Comparison of ENCODE assay signal across 8 cellular contexts in the genomic region with DNA sequence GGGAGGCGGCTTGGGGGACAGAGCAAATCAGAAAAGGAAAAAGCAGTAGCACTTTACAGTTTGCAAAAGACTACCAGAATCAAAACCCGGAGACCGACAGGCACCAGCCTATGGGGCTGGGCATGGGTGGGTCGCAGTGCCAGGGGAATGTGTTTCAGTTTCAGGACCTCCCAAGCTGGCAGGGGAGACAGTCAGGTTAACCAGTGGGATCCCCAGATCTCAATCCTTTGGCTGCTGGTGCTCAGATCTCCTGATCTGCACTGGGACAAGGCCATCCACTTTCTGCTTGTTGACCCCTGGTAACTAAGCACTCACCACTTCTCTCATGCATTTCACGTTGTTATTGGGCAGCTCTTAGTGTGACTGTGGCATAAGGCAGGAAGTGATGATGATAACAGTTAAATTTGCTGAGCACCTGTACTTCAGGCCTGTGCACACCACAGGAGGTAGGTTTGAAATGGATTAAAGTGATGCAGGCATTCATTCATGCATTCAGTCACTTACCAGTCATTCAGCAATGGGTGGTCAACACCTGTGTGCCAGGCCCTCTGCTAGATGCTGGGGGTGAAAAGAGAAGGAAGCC. TPM values are rescaled to one million over a fixed set of nuclear protein-coding genes. Genes with fewer than 3 reads are reported as not detected.
DNase-seq lines count a peak whose midpoint lies in the region; ATAC-seq and TF ChIP-seq lines count a peak whose summit lies in the region.

No MANE protein-coding gene starts in this region.

- ATAC-seq in activated CD8-positive, alpha-beta memory T cell treated with anti-CD3 and anti-CD28 coated beads, Interleukin-2, amount 10 ng/mL, durations not matched to agents 7 days and 5 days: peak; percentile 63
- ATAC-seq in lower lobe of right lung: peak; percentile 38 to 40
- no peak for ATAC-seq in HG03139 (IDR thresholded peaks at IDR 0.05; ENCODE audit: unreplicated experiment)

- H3K4me3 Mint-ChIP-seq in activated CD8-positive, alpha-beta memory T cell treated with anti-CD3 and anti-CD28 coated beads, Interleukin-2, amount 10 ng/mL, durations not matched to agents 7 days and 5 days: peak overlapping the region; percentile 75
- H3K4me3 Mint-ChIP-seq in brain: peak overlapping the region; percentile 85 to 90 (median 86)

- H3K4me1 ChIP-seq in lower lobe of right lung: peaks cover 63% of the 10 kb centered on the region
- H3K4me1 ChIP-seq in urinary bladder (ENCODE audit: insufficient read depth): no peaks in the 10 kb centered on the region

- peak; percentile 72 for DNase-seq in activated CD8-positive, alpha-beta memory T cell treated with anti-CD3 and anti-CD28 coated beads, Interleukin-2, amount 10 ng/mL, durations not matched to agents 7 days and 5 days
- no peak for DNase-seq in activated CD8-positive, alpha-beta memory T cell treated with anti-CD3 and anti-CD28 coated beads, Interleukin-2, amount 50 U/mL, for 48 hours
- DNase-seq in NCI-H69 (lab: John Stamatoyannopoulos, UW) (peak; percentile 92), lower lobe of right lung (no peak), amygdala (lab: John Stamatoyannopoulos, UW) (no peak)

- H3K36me3 ChIP-seq in lower lobe of right lung (peaks cover under 1% of the 10 kb centered on the region), urinary bladder (ENCODE audit: insufficient read depth) (no peaks in the 10 kb centered on the region)

- H3K27me3 Mint-ChIP-seq in activated CD8-positive, alpha-beta memory T cell treated with anti-CD3 and anti-CD28 coated beads, Interleukin-2, amount 10 ng/mL, durations not matched to agents 7 days and 5 days: no peaks in the 10 kb centered on the region
- H3K27me3 Mint-ChIP-seq in brain: no peaks in the 10 kb centered on the region

- H3K27ac Mint-ChIP-seq in activated CD8-positive, alpha-beta memory T cell treated with anti-CD3 and anti-CD28 coated beads, Interleukin-2, amount 10 ng/mL, durations not matched to agents 7 days and 5 days: peak overlapping the region; percentile 95
- H3K27ac Mint-ChIP-seq in brain: peak overlapping the region; percentile 92 to 98 (median 96)

- H3K4me1 Mint-ChIP-seq in activated CD8-positive, alpha-beta memory T cell treated with anti-CD3 and anti-CD28 coated beads, Interleukin-2, amount 10 ng/mL, durations not matched to agents 7 days and 5 days: peaks cover 63% of the 10 kb centered on the region
- peaks cover 67% of the 10 kb centered on the region for H3K4me1 Mint-ChIP-seq in brain

- H3K9me3 Mint-ChIP-seq in activated CD8-positive, alpha-beta memory T cell treated with anti-CD3 and anti-CD28 coated beads, Interleukin-2, amount 10 ng/mL, durations not matched to agents 7 days and 5 days (ENCODE audit: low read depth): no peaks in the 10 kb centered on the region
- H3K9me3 Mint-ChIP-seq in brain: no peaks in the 10 kb centered on the region

- no peaks in the 10 kb centered on the region for H3K27me3 ChIP-seq in lower lobe of right lung (ENCODE audit: low read depth)

- H3K9me3 ChIP-seq in lower lobe of right lung: no peaks in the 10 kb centered on the region

- intact Hi-C loops in lower lobe of right lung (cut with DNase I): no loop called here

- peak overlapping the region; percentile 69 for H3K4me3 ChIP-seq in lower lobe of right lung
- H3K4me3 ChIP-seq in urinary bladder (ENCODE audit: low read depth, low read length): peak overlapping the region; percentile 94

- CTCF ChIA-PET in activated CD8-positive, alpha-beta memory T cell treated with anti-CD3 and anti-CD28 coated beads, Interleukin-2, amount 10 ng/mL, durations not matched to agents 7 days and 5 days (lab: Charles Lee): interaction anchor here (0.6 to 3.5 kb wide), 11 partner anchors 9 to 165 kb away, joined by 3 to 12 read pairs (median 4); partner anchors contain the start of gene TOR2A

- peaks cover 4% of the 10 kb centered on the region for H3K36me3 Mint-ChIP-seq in activated CD8-positive, alpha-beta memory T cell treated with anti-CD3 and anti-CD28 coated beads, Interleukin-2, amount 10 ng/mL, durations not matched to agents 7 days and 5 days
- peaks cover 4% of the 10 kb centered on the region for H3K36me3 Mint-ChIP-seq in brain

- 23% methylated on average over 5 of the region's 5 CpGs for WGBS in urinary bladder

- no peak for TF ChIP-seq CTCF in brain (conservative IDR thresholded peaks at IDR 0.05)
- TF ChIP-seq CTCF in lower lobe of right lung (IDR thresholded peaks at IDR 0.05): no peak

- H3K27ac ChIP-seq in lower lobe of right lung (peak overlapping the region; percentile 94), urinary bladder (ENCODE audit: low read depth) (peak overlapping the region; percentile 100)

RNA-seq across cellular contexts. Expression of gene STXBP1, which starts 42.2 kb away (rescaled TPM):
- 10 to 100 TPM; 22.8 to 26.0 TPM for total RNA-seq in activated CD8-positive, alpha-beta memory T cell treated with anti-CD3 and anti-CD28 coated beads, Interleukin-2, amount 10 ng/mL, durations not matched to agents 7 days and 5 days
- polyA plus RNA-seq in brain (ENCODE audit: insufficient read depth, low read depth, low replicate concordance) (298 TPM), urinary bladder (28.9 TPM)
- total RNA-seq in lower lobe of right lung (88.6 TPM), urinary bladder (13.7 TPM)

Comparison
In these comparisons a context has a peak if more than half of its experiments do, and no peak if none do; other contexts are left out.
1. DNase-seq: peak in activated CD8-positive, alpha-beta memory T cell treated with anti-CD3 and anti-CD28 coated beads, Interleukin-2, amount 10 ng/mL, durations not matched to agents 7 days and 5 days (single experiment) and NCI-H69 (single experiment); none in activated CD8-positive, alpha-beta memory T cell treated with anti-CD3 and anti-CD28 coated beads, Interleukin-2, amount 50 U/mL, for 48 hours (single experiment), lower lobe of right lung (single experiment) and amygdala (0 of 56).